1 cellular context compared by ENCODE assay signal in the genomic region with DNA sequence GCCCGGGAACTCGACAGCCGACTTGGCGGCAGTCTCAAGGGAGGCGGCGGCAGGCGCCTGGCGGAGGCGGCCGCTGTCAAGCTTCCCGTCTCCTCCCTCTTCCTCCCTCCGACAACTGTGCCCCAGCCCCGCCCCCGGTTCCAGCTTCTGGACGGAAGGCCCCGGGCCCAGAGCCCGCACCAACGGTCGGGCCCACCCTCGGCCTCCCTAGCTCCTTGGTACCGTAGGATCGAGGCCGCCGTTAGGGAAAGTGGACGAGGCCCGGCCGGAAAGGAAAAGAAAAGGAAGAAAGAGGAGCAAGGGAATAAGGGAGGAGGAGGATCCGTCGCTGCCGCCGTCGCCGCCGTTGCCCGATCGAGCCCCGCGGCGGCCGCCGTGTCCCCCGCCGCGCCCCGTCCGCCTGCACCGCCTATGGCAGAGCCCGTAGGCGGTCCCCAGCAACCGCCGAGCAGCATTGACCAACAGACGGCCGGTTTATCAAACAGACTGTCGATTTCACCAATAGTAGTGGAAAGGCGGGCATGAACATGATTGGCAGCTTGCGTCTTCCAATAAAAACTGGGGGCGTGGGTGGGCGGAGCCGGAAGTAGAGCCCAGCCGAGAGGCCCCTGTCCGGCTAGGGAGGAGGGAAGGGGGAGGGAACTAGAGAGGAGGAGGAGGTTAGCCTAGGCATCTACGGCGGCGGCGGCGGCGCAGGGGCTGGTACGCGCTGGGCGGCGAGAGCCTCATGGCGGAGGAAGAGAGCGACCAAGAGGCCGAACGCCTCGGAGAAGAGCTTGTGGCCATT.
TF ChIP-seq lines count a peak whose summit lies in the region.

A gene with protein sequence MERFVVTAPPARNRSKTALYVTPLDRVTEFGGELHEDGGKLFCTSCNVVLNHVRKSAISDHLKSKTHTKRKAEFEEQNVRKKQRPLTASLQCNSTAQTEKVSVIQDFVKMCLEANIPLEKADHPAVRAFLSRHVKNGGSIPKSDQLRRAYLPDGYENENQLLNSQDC (minus strand): TSS at position 413 of the 787 bp plus-strand sequence. CDS start 3,029 bp downstream, outside the sequence.
Gene ZNF654 (plus strand): TSS at position 663 of the 787 bp plus-strand sequence. CDS start 65 bp downstream, at position 728.

TF ChIP-seq in K562, 482 proteins besides CTCF, POLR2A, EP300 and RAD21 (continued from another document and continues in another):
- TF ChIP-seq, protein P1, sequence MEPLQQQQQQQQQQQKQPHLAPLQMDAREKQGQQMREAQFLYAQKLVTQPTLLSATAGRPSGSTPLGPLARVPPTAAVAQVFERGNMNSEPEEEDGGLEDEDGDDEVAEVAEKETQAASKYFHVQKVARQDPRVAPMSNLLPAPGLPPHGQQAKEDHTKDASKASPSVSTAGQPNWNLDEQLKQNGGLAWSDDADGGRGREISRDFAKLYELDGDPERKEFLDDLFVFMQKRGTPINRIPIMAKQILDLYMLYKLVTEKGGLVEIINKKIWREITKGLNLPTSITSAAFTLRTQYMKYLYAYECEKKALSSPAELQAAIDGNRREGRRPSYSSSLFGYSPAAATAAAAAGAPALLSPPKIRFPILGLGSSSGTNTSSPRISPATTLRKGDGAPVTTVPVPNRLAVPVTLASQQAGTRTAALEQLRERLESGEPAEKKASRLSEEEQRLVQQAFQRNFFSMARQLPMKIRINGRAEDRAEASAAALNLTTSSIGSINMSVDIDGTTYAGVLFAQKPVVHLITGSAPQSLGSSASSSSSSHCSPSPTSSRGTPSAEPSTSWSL (CRISPR knock-in tag; IDR thresholded peaks at IDR 0.05; ENCODE audit: borderline replicate concordance), result no peak
- no peak for TF ChIP-seq COPS2 (conservative IDR thresholded peaks at IDR 0.05)
- TF ChIP-seq CCNT2 (IDR thresholded peaks at IDR 0.05; ENCODE audit: borderline replicate concordance, extremely low read depth, insufficient read length, low read depth, low read length), result no peak
- peak; percentile 87 for TF ChIP-seq VEZF1 (CRISPR knock-in tag; IDR thresholded peaks at IDR 0.05)
- TF ChIP-seq CAMTA2 (CRISPR knock-in tag; conservative IDR thresholded peaks at IDR 0.05), result no peak
- TF ChIP-seq YBX1 (IDR thresholded peaks at IDR 0.05), result no peak
- no peak for TF ChIP-seq ZNF408 (CRISPR knock-in tag; IDR thresholded peaks at IDR 0.05; ENCODE audit: low read depth)
- TF ChIP-seq ATF2 (CRISPR knock-in tag; IDR thresholded peaks at IDR 0.05), result no peak
- no peak for TF ChIP-seq ZBTB8A (IDR thresholded peaks at IDR 0.05; ENCODE audit: partially characterized antibody)
- TF ChIP-seq, protein P2, sequence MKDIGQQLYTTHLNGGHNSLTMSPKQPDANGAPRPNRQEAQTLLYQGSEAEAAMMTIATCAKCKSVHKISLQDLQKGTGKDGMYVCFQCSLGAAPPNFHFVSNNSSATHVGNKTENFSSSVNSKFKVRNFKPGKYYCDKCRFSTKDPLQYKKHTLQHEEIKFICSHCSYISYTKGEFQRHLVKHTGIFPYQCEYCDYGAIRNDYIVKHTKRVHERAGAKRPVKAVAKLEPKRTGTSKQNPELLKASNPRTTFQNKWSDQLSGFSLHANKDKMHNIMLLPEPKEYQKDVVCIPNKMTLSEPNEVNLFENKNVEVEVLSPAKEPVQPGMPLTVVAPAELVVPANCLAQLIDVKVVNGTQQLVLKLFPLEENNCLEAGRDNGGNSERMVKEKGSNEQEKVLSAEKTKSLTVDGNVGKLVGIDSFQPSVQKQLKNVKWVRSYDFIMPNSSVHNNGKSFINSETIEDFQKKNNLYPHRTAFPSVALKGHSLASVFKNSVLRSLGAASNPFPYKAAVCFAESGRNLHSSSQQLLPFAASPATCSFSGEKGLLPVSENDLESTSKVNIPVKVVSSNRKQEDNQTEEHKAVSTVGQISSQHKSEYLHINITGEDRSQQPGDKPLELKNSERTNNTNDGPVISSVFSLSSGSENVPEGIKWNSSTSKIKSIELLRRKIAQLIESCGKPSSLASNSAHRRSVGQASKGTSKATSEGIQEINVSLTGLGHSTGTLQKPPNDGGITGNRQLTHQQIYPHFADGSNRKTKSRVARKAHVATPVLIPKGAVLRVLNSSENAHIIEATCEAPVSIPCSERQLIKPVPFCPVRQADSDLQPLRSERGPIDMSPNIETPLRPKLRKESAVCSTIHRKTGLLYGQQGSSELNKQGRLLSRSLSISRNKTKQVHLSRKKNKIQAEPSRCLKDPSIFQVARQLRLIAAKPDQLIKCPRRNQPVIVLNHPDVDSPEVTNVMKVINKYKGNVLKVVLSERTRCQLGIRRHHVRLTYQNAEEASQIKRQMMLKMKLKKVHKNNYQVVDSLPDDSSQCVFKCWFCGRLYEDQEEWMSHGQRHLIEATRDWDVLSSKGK (CRISPR knock-in tag; IDR thresholded peaks at IDR 0.05), result no peak
- no peak for TF ChIP-seq SMARCE1 (IDR thresholded peaks at IDR 0.05)
- TF ChIP-seq, protein P3, sequence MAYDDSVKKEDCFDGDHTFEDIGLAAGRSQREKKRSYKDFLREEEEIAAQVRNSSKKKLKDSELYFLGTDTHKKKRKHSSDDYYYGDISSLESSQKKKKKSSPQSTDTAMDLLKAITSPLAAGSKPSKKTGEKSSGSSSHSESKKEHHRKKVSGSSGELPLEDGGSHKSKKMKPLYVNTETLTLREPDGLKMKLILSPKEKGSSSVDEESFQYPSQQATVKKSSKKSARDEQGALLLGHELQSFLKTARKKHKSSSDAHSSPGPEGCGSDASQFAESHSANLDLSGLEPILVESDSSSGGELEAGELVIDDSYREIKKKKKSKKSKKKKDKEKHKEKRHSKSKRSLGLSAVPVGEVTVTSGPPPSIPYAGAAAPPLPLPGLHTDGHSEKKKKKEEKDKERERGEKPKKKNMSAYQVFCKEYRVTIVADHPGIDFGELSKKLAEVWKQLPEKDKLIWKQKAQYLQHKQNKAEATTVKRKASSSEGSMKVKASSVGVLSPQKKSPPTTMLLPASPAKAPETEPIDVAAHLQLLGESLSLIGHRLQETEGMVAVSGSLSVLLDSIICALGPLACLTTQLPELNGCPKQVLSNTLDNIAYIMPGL (CRISPR knock-in tag; IDR thresholded peaks at IDR 0.05), result no peak
- no peak for TF ChIP-seq SMARCC2 (IDR thresholded peaks at IDR 0.05; ENCODE audit: low read depth)
- TF ChIP-seq CHCHD3 (CRISPR knock-in tag; IDR thresholded peaks at IDR 0.05), result no peak
- TF ChIP-seq, protein P4, sequence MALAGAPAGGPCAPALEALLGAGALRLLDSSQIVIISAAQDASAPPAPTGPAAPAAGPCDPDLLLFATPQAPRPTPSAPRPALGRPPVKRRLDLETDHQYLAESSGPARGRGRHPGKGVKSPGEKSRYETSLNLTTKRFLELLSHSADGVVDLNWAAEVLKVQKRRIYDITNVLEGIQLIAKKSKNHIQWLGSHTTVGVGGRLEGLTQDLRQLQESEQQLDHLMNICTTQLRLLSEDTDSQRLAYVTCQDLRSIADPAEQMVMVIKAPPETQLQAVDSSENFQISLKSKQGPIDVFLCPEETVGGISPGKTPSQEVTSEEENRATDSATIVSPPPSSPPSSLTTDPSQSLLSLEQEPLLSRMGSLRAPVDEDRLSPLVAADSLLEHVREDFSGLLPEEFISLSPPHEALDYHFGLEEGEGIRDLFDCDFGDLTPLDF (CRISPR knock-in tag; IDR thresholded peaks at IDR 0.05), result no peak
- TF ChIP-seq RREB1 (CRISPR knock-in tag; IDR thresholded peaks at IDR 0.05), result no peak
- no peak for TF ChIP-seq NCOA2 (IDR thresholded peaks at IDR 0.05; ENCODE audit: partially characterized antibody in 2 of 2)
- TF ChIP-seq MCM7 (IDR thresholded peaks at IDR 0.05), result no peak
- TF ChIP-seq ZNF12 (CRISPR knock-in tag; IDR thresholded peaks at IDR 0.05), result no peak
- peak; percentile 97 for TF ChIP-seq ASH1L (IDR thresholded peaks at IDR 0.05; ENCODE audit: borderline replicate concordance, low read depth, partially characterized antibody)
- no peak for TF ChIP-seq RHOXF2B (CRISPR knock-in tag; conservative IDR thresholded peaks at IDR 0.05)
- no peak for TF ChIP-seq NKRF (IDR thresholded peaks at IDR 0.05; ENCODE audit: borderline replicate concordance)
- TF ChIP-seq KAT7 (CRISPR knock-in tag; IDR thresholded peaks at IDR 0.05; ENCODE audit: borderline replicate concordance), result no peak
- TF ChIP-seq KDM4B (IDR thresholded peaks at IDR 0.05; ENCODE audit: borderline replicate concordance in 2 of 2, low read depth in 1 of 2), result no peak
- peak; percentile 89 for TF ChIP-seq RBM25 (IDR thresholded peaks at IDR 0.05; ENCODE audit: low read depth, low read length, severe bottlenecking)
- no peak for TF ChIP-seq BRF2 (IDR thresholded peaks at IDR 0.05; ENCODE audit: borderline replicate concordance, insufficient read depth, insufficient read length)
- no peak for TF ChIP-seq MAFK (IDR thresholded peaks at IDR 0.05; ENCODE audit: low read length)
- TF ChIP-seq TAF15 (IDR thresholded peaks at IDR 0.05; ENCODE audit: low read depth, low read length), result no peak
- no peak for TF ChIP-seq BRF1 (IDR thresholded peaks at IDR 0.05; ENCODE audit: borderline replicate concordance, extremely low read depth, insufficient read length)
